In the genomic region with DNA sequence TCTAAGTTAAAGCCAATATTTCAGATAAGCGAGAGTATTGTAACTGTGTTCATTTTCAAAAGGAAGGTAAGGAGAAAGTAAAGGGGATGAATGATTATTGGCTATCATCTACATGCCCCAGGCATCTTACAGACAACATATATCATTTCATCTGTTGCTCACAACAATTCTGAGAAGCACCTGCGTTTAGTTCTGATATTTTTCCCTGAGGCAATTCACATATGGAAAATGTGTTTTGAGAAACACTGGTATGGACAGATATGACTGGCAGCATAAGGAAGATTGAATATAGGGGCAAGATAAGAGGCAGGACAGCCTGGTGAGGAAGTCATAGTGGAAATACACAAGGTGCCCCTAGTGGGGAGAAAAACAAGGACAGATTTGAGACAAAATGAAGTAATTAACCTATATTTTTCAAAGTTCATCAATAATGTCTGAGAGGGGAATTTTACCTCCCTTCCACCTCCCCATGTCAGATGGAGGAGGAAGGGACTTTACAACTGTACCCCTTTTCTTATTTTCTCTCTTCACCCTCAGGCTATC, we compare ENCODE assay signal across 27 cellular contexts.
DNase-seq lines count a peak whose midpoint lies in the region; ATAC-seq and TF ChIP-seq lines count a peak whose summit lies in the region.
"Had no signal": no experiment of that assay in that cellular context is flagged by ENCODE, and none has a peak within 500 bp of the region (broad histone marks: within the 10 kb centered on the region; RNA-seq: fewer than 3 reads in every experiment).

No MANE protein-coding gene starts in this region.

- H3K9me2 ChIP-seq in PC-3 (replicated peaks; ENCODE audit: low read length) = no peaks in the 10 kb centered on the region

- H3K4me3 Mint-ChIP-seq in endodermal cell = no peak overlapping the region
- H3K4me3 Mint-ChIP-seq: activated CD4-positive, alpha-beta T cell treated with anti-CD3 and anti-CD28 coated beads for 36 hours; activated naive CD8-positive, alpha-beta T cell; naive thymus-derived CD4-positive, alpha-beta T cell had no signal

- H3K79me2 ChIP-seq in osteoblast (ENCODE audit: insufficient read depth, low read length) (no peaks in the 10 kb centered on the region), PC-3 (ENCODE audit: low read length) (no peaks in the 10 kb centered on the region)

- peak; percentile 32 for TF ChIP-seq CTCF in GM12864 (IDR thresholded peaks at IDR 0.05; ENCODE audit: low read depth, low read length, missing control alignments)
- peak; percentile 63 for TF ChIP-seq CTCF in endodermal cell (conservative IDR thresholded peaks at IDR 0.05)
- TF ChIP-seq CTCF in osteoblast (IDR thresholded peaks at IDR 0.05; ENCODE audit: extremely low read depth, low read depth, low read length) = peak; percentile 32
- no peak; the same call in 1 of the 2 replicates for TF ChIP-seq CTCF in PC-3 (conservative IDR thresholded peaks at IDR 0.05; ENCODE audit: low read depth, low read length)

- no peak overlapping the region for H2AFZ ChIP-seq in osteoblast (ENCODE audit: low read length)
- no peak overlapping the region for H2AFZ ChIP-seq in PC-3 (ENCODE audit: low read length)
- H2AFZ ChIP-seq: GM23248 had no signal

- 96 to 100% methylated on average over 1 to 2 of the region's 2 CpGs for WGBS in endodermal cell (ENCODE audit: insufficient coverage in 1 of 2, insufficient read length in 1 of 2), 2 experiments

- ATAC-seq in PC-3 (no peak), GM19455 (IDR thresholded peaks at IDR 0.05; ENCODE audit: unreplicated experiment) (no peak)
- ATAC-seq: activated CD4-positive, alpha-beta T cell treated with anti-CD3 and anti-CD28 coated beads for 36 hours; naive thymus-derived CD4-positive, alpha-beta T cell had no signal

- H3K4me1 Mint-ChIP-seq in endodermal cell = no peaks in the 10 kb centered on the region
- H3K4me1 Mint-ChIP-seq: activated CD4-positive, alpha-beta T cell treated with anti-CD3 and anti-CD28 coated beads for 36 hours; naive thymus-derived CD4-positive, alpha-beta T cell had no signal

- no peaks in the 10 kb centered on the region for H3K9me3 Mint-ChIP-seq in endodermal cell

- H3K36me3 Mint-ChIP-seq in endodermal cell (ENCODE audit: low read depth) = no peaks in the 10 kb centered on the region

- no peak for DNase-seq in GM12864 (ENCODE audit: low read depth)
- peak; percentile 26 for DNase-seq in OCI-M1 (lab: John Stamatoyannopoulos, UW)
- no peak for DNase-seq in endodermal cell
- DNase-seq in osteoblast (ENCODE audit: insufficient read length, low spot score, missing footprints) = no peak
- DNase-seq in PC-3 = no peak
- no peak for DNase-seq in H7
- DNase-seq: activated CD4-positive, alpha-beta T cell treated with anti-CD3 and anti-CD28 coated beads for 36 hours; activated T-cell treated with anti-CD3 and anti-CD28 coated beads for 4 hours; anterior cingulate cortex; C1 segment of cervical spinal cord; caudate nucleus; dermis blood vessel endothelial cell; DND-41; GM23248; midbrain; MM.1S; naive thymus-derived CD4-positive, alpha-beta T cell; NCI-H1436; NCI-H2081 treated with DMSO at 0.1 percent for 48 hours; NCI-H748 treated with DMSO at 0.1 percent for 48 hours; ovary; stimulated activated CD4-positive, alpha-beta T cell treated with anti-CD3 and anti-CD28 coated beads, Interleukin-2, amount 100 ng/mL, for 24 hours had no signal

- H3K27me3 Mint-ChIP-seq in endodermal cell (ENCODE audit: insufficient read depth) = peaks cover 2% of the 10 kb centered on the region
- H3K27me3 Mint-ChIP-seq: activated CD4-positive, alpha-beta T cell treated with anti-CD3 and anti-CD28 coated beads for 36 hours; activated naive CD8-positive, alpha-beta T cell; naive thymus-derived CD4-positive, alpha-beta T cell had no signal

- no peaks in the 10 kb centered on the region for H3K36me3 ChIP-seq in endodermal cell (ENCODE audit: control insufficient read depth, insufficient read depth, low read length)
- no peaks in the 10 kb centered on the region for H3K36me3 ChIP-seq in osteoblast (ENCODE audit: insufficient read depth, low read length)
- no peaks in the 10 kb centered on the region for H3K36me3 ChIP-seq in PC-3 (ENCODE audit: low read depth, low read length)
- no peaks in the 10 kb centered on the region for H3K36me3 ChIP-seq in H7 (replicated peaks; ENCODE audit: control insufficient read depth, insufficient read depth, low read length)
- H3K36me3 ChIP-seq: ovary had no signal

- intact Hi-C loops in PC-3 (cut with micrococcal nuclease) = no loop called here

- H3K27me3 ChIP-seq in endodermal cell (ENCODE audit: control insufficient read depth, insufficient read depth, low read length, poor library complexity, severe bottlenecking) (no peaks in the 10 kb centered on the region), osteoblast (ENCODE audit: insufficient read depth, low read length) (no peaks in the 10 kb centered on the region), PC-3 (ENCODE audit: low read length) (no peaks in the 10 kb centered on the region), H7 (ENCODE audit: control insufficient read depth, insufficient read depth, low read length) (no peaks in the 10 kb centered on the region)
- H3K27me3 ChIP-seq: ovary, tibial nerve had no signal

- no peak overlapping the region for H3K4me3 ChIP-seq in GM12864 (ENCODE audit: low read depth, low read length)
- H3K4me3 ChIP-seq in endodermal cell (ENCODE audit: low read length) = no peak overlapping the region
- H3K4me3 ChIP-seq in osteoblast (ENCODE audit: insufficient read depth, low read length) = no peak overlapping the region
- no peak overlapping the region for H3K4me3 ChIP-seq in PC-3 (ENCODE audit: low read length)
- H3K4me3 ChIP-seq in H7 (ENCODE audit: insufficient read depth, low read depth, low read length) = no peak overlapping the region
- H3K4me3 ChIP-seq: GM23248, ovary, smooth muscle cell, tibial nerve had no signal

- H3K9me3 ChIP-seq in endodermal cell (ENCODE audit: control insufficient read depth, low read length) = no peaks in the 10 kb centered on the region
- no peaks in the 10 kb centered on the region for H3K9me3 ChIP-seq in osteoblast (ENCODE audit: low read depth, low read length)
- H3K9me3 ChIP-seq in PC-3 (ENCODE audit: low read length) = no peaks in the 10 kb centered on the region
- H3K9me3 ChIP-seq: ovary, tibial nerve had no signal

- H3K27ac ChIP-seq in endodermal cell (ENCODE audit: low read depth, low read length) (no peak overlapping the region), osteoblast (ENCODE audit: low read depth, low read length) (no peak overlapping the region), PC-3 (ENCODE audit: low read length) (no peak overlapping the region)
- H3K27ac ChIP-seq: GM23248, ovary, RWPE1, tibial nerve had no signal

- H4K20me1 ChIP-seq in osteoblast (ENCODE audit: insufficient read depth, low read length) (no peaks in the 10 kb centered on the region), PC-3 (ENCODE audit: low read length) (no peaks in the 10 kb centered on the region)

- no TSS peak for BruUV-seq in PC-3 (replicated peaks; lab: Mats Ljungman, UMichigan)

- H3K9ac ChIP-seq in endodermal cell (ENCODE audit: extremely low read depth, low read length, poor library complexity, severe bottlenecking) (no peak overlapping the region), PC-3 (ENCODE audit: low read length) (no peak overlapping the region)
- H3K9ac ChIP-seq: GM23248 had no signal

- H3F3A ChIP-seq in PC-3 (ENCODE audit: low read length, unreplicated experiment) = no peaks in the 10 kb centered on the region

- H3K4me2 ChIP-seq in osteoblast (ENCODE audit: insufficient read depth, low read length) (no peak overlapping the region), PC-3 (ENCODE audit: low read length) (no peak overlapping the region)
- H3K4me2 ChIP-seq: smooth muscle cell had no signal

- no peaks in the 10 kb centered on the region for H3K4me1 ChIP-seq in endodermal cell (ENCODE audit: control insufficient read depth, insufficient read depth, low read length)
- H3K4me1 ChIP-seq in osteoblast (ENCODE audit: insufficient read depth, low read length) = peaks cover 3% of the 10 kb centered on the region
- no peaks in the 10 kb centered on the region for H3K4me1 ChIP-seq in PC-3 (ENCODE audit: insufficient read depth, low read length)
- H3K4me1 ChIP-seq: tibial nerve had no signal

- CTCF ChIA-PET in PC-3 (lab: Charles Lee) = no interaction called here

- no peak overlapping the region for H3K27ac Mint-ChIP-seq in endodermal cell
- H3K27ac Mint-ChIP-seq: activated CD4-positive, alpha-beta T cell treated with anti-CD3 and anti-CD28 coated beads for 36 hours; activated naive CD8-positive, alpha-beta T cell; naive thymus-derived CD4-positive, alpha-beta T cell had no signal

- POLR2A ChIA-PET in PC-3 (lab: Charles Lee; ENCODE audit: unreplicated experiment) = no interaction called here
